In genomic region chr9:93117521-93117920, GRCh38 we compare ENCODE assay signal across 7 cellular contexts. TPM values are rescaled to one million over a fixed set of nuclear protein-coding genes. Genes with fewer than 3 reads are reported as not detected.
DNase-seq lines count a peak whose midpoint lies in the region; ATAC-seq and TF ChIP-seq lines count a peak whose summit lies in the region.
"Not testable (repeated sequence)": the region's sequence is repeated elsewhere in the genome, so short reads cannot be mapped to it uniquely, and the experiment has no call there.

No MANE protein-coding gene starts in this region.

- DNase-seq in PC-9; activated CD4-positive, alpha-beta T cell treated with anti-CD3 and anti-CD28 coated beads, Interleukin-2, amount 10 ng/mL, durations not matched to agents 24 days and 14 days; nephron progenitor cell: not testable (repeated sequence)
- peak; percentile 4 for DNase-seq in activated naive CD8-positive, alpha-beta T cell treated with anti-CD3 and anti-CD28 coated beads, Interleukin-2, amount 10 ng/mL, durations not matched to agents 7 days and 5 days
- DNase-seq in cardiac septum (ENCODE audit: low spot score) (peak; percentile 38), left colon (peak; percentile 1 to 8), tibial artery (peak; percentile 10 to 32)

- peaks cover 24% of the 10 kb centered on the region for H3K36me3 Mint-ChIP-seq in activated CD4-positive, alpha-beta T cell treated with anti-CD3 and anti-CD28 coated beads, Interleukin-2, amount 10 ng/mL, durations not matched to agents 24 days and 14 days (ENCODE audit: low read depth)
- not testable (repeated sequence) for H3K36me3 Mint-ChIP-seq in activated naive CD8-positive, alpha-beta T cell treated with anti-CD3 and anti-CD28 coated beads, Interleukin-2, amount 10 ng/mL, durations not matched to agents 7 days and 5 days; nephron progenitor cell (ENCODE audit: low read depth)

- BruUV-seq in PC-9 (replicated peaks; lab: Mats Ljungman, UMichigan), result not testable (repeated sequence)

- not testable (repeated sequence) for H3K4me3 Mint-ChIP-seq in activated CD4-positive, alpha-beta T cell treated with anti-CD3 and anti-CD28 coated beads, Interleukin-2, amount 10 ng/mL, durations not matched to agents 24 days and 14 days; activated naive CD8-positive, alpha-beta T cell treated with anti-CD3 and anti-CD28 coated beads, Interleukin-2, amount 10 ng/mL, durations not matched to agents 7 days and 5 days; nephron progenitor cell

- H3F3A ChIP-seq in PC-9 (ENCODE audit: insufficient read depth, low read depth), result peaks cover 64% of the 10 kb centered on the region

- ATAC-seq in activated naive CD8-positive, alpha-beta T cell treated with anti-CD3 and anti-CD28 coated beads, Interleukin-2, amount 10 ng/mL, durations not matched to agents 7 days and 5 days (ENCODE audit: low read depth); left colon: not testable (repeated sequence)

- POLR2A ChIA-PET in PC-9 (lab: Charles Lee; ENCODE audit: unreplicated experiment), result interaction anchor here (0.7 kb wide), 1 partner anchor 114 kb away, joined by 13 read pairs; no protein-coding TSS in a partner anchor
- POLR2A ChIA-PET in activated naive CD8-positive, alpha-beta T cell treated with anti-CD3 and anti-CD28 coated beads, Interleukin-2, amount 10 ng/mL, durations not matched to agents 7 days and 5 days (lab: Charles Lee), result not testable (repeated sequence)

- H3K27ac Mint-ChIP-seq in activated CD4-positive, alpha-beta T cell treated with anti-CD3 and anti-CD28 coated beads, Interleukin-2, amount 10 ng/mL, durations not matched to agents 24 days and 14 days, result peak overlapping the region; percentile 15
- not testable (repeated sequence) for H3K27ac Mint-ChIP-seq in activated naive CD8-positive, alpha-beta T cell treated with anti-CD3 and anti-CD28 coated beads, Interleukin-2, amount 10 ng/mL, durations not matched to agents 7 days and 5 days
- peak overlapping the region; percentile 27 for H3K27ac Mint-ChIP-seq in nephron progenitor cell

- H3K79me2 ChIP-seq in PC-9 (ENCODE audit: low read depth), result peaks cover 15% of the 10 kb centered on the region

- not testable (repeated sequence) for H3K9me2 ChIP-seq in PC-9 (ENCODE audit: insufficient read depth)

- not testable (repeated sequence) for H3K9me3 ChIP-seq in PC-9 (ENCODE audit: insufficient read depth, low read depth); tibial artery

- CTCF ChIA-PET in PC-9 (lab: Charles Lee), result not testable (repeated sequence)

- H3K4me3 ChIP-seq in PC-9, tibial artery: not testable (repeated sequence)

- not testable (repeated sequence) for H3K27me3 Mint-ChIP-seq in activated CD4-positive, alpha-beta T cell treated with anti-CD3 and anti-CD28 coated beads, Interleukin-2, amount 10 ng/mL, durations not matched to agents 24 days and 14 days; activated naive CD8-positive, alpha-beta T cell treated with anti-CD3 and anti-CD28 coated beads, Interleukin-2, amount 10 ng/mL, durations not matched to agents 7 days and 5 days; nephron progenitor cell (ENCODE audit: low read depth, poor library complexity)

- H2AFZ ChIP-seq in PC-9, result not testable (repeated sequence)

- H4K20me1 ChIP-seq in PC-9 (ENCODE audit: insufficient read depth), result not testable (repeated sequence)

- H3K4me2 ChIP-seq in PC-9, result not testable (repeated sequence)

- peaks cover 24% of the 10 kb centered on the region for H3K4me1 Mint-ChIP-seq in activated CD4-positive, alpha-beta T cell treated with anti-CD3 and anti-CD28 coated beads, Interleukin-2, amount 10 ng/mL, durations not matched to agents 24 days and 14 days
- peaks cover 15% of the 10 kb centered on the region for H3K4me1 Mint-ChIP-seq in activated naive CD8-positive, alpha-beta T cell treated with anti-CD3 and anti-CD28 coated beads, Interleukin-2, amount 10 ng/mL, durations not matched to agents 7 days and 5 days
- peaks cover 15% of the 10 kb centered on the region for H3K4me1 Mint-ChIP-seq in nephron progenitor cell

- H3K9me3 Mint-ChIP-seq in activated CD4-positive, alpha-beta T cell treated with anti-CD3 and anti-CD28 coated beads, Interleukin-2, amount 10 ng/mL, durations not matched to agents 24 days and 14 days; activated naive CD8-positive, alpha-beta T cell treated with anti-CD3 and anti-CD28 coated beads, Interleukin-2, amount 10 ng/mL, durations not matched to agents 7 days and 5 days; nephron progenitor cell: not testable (repeated sequence)

- H3K27ac ChIP-seq in PC-9, result peak overlapping the region; percentile 97; the same call in 1 of the 2 replicates
- not testable (repeated sequence) for H3K27ac ChIP-seq in tibial artery

- TF ChIP-seq CTCF in PC-9 (conservative IDR thresholded peaks at IDR 0.05); nephron progenitor cell (IDR thresholded peaks at IDR 0.05); tibial artery (IDR thresholded peaks at IDR 0.05): not testable (repeated sequence)

- H3K27me3 ChIP-seq in PC-9 (ENCODE audit: insufficient read depth, low read depth); tibial artery: not testable (repeated sequence)

- intact Hi-C loops in PC-9 (cut with micrococcal nuclease; ENCODE audit: unreplicated experiment); activated CD4-positive, alpha-beta T cell treated with anti-CD3 and anti-CD28 coated beads, Interleukin-2, amount 10 ng/mL, durations not matched to agents 24 days and 14 days (cut with micrococcal nuclease); cardiac septum (cut with DNase I); left colon (cut with DNase I, micrococcal nuclease); tibial artery (cut with DNase I; ENCODE audit: low total_unique reads): not testable (repeated sequence)

- peaks cover 66% of the 10 kb centered on the region for H3K4me1 ChIP-seq in PC-9 (replicated peaks; ENCODE audit: insufficient read depth)
- peaks cover 0 to 36% (median 23%) of the 10 kb centered on the region in 4 donors for H3K4me1 ChIP-seq in tibial artery

- H3K36me3 ChIP-seq in PC-9 (ENCODE audit: low read depth), result not testable (repeated sequence)
- H3K36me3 ChIP-seq in tibial artery, result peaks cover 21 to 40% (median 40%) of the 10 kb centered on the region in 3 donors

RNA-seq across cellular contexts. Expression of gene NINJ1, which starts 16.5 kb away (rescaled TPM):
- total RNA-seq in PC-9 (2021) (115 TPM in 2 replicates), cardiac septum (46.4 TPM), left colon (10 to 100 TPM; 17.7 to 30.8 TPM)
- total RNA-seq in activated CD4-positive, alpha-beta T cell treated with anti-CD3 and anti-CD28 coated beads, Interleukin-2, amount 10 ng/mL, durations not matched to agents 24 days and 14 days, result 103 and 110 TPM in 2 replicates
- 10 to 100 TPM; 29.5 to 30.4 TPM for total RNA-seq in activated naive CD8-positive, alpha-beta T cell treated with anti-CD3 and anti-CD28 coated beads, Interleukin-2, amount 10 ng/mL, durations not matched to agents 7 days and 5 days

RNA-seq across cellular contexts. Expression of gene CARD19, which starts 21.5 kb away (rescaled TPM):
- 97.5 and 122 TPM in 2 replicates for total RNA-seq in PC-9 (2021)
- total RNA-seq in activated CD4-positive, alpha-beta T cell treated with anti-CD3 and anti-CD28 coated beads, Interleukin-2, amount 10 ng/mL, durations not matched to agents 24 days and 14 days, result 44.0 TPM in 2 replicates
- 10 to 100 TPM; 68.1 to 68.2 TPM for total RNA-seq in activated naive CD8-positive, alpha-beta T cell treated with anti-CD3 and anti-CD28 coated beads, Interleukin-2, amount 10 ng/mL, durations not matched to agents 7 days and 5 days
- 45.1 TPM for total RNA-seq in cardiac septum
- 10 to 100 TPM; 41.5 to 62.2 TPM for total RNA-seq in left colon

RNA-seq across cellular contexts. Expression of gene SUSD3, which starts 59.0 kb away (rescaled TPM):
- total RNA-seq in PC-9 (2021), result 8.4 and 8.7 TPM in 2 replicates
- total RNA-seq in activated CD4-positive, alpha-beta T cell treated with anti-CD3 and anti-CD28 coated beads, Interleukin-2, amount 10 ng/mL, durations not matched to agents 24 days and 14 days, result 38.3 and 40.9 TPM in 2 replicates
- total RNA-seq in activated naive CD8-positive, alpha-beta T cell treated with anti-CD3 and anti-CD28 coated beads, Interleukin-2, amount 10 ng/mL, durations not matched to agents 7 days and 5 days, result 10 to 100 TPM; 68.0 to 70.4 TPM
- 1.1 TPM for total RNA-seq in cardiac septum
- 1 to 10 TPM in 1 of 2 donors, under 1 TPM in 1; 0.95 to 2.0 TPM for total RNA-seq in left colon
